9 cellular contexts compared by ENCODE assay signal in the genomic region with DNA sequence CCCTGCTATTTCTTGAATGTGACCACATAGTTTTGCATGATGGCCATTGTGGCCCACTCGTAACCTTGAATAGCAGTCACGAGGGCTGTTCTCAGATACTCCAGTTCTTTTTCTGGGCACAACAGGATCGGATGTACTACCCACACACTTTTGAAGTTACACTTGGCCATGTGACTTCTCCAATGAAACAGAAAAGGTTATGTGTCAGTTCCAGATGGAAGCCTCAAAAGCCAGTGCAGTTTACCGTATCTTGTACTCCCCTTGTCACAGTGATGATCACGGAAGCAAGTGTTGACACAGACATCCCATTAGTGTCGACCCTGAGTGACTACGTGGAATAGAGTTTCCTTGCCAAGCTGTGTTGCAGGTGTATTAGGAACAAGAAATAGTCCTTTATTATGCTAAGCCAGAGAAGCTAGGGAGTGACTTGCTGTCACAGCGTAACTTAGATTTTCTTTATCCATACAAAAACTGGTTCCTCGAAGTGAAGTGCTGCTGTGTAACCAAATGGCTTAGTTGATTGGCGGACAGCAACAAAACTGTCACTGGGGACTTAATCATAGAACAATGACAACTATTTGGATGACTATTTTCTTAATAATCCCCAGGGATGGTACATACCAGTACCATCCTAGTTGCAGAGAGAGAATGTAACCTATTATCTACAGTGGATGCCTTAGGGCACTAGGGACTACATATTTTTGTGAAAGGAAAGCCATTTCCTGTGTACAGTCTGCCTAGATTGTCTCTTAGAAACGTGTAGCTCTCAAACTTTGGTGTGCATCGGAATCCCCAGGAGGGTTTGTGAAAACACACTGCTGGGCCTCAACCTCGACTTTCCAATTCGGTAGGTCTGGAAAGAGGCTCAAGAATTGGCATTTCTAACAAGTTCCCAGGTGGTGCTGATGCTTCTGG.
DNase-seq lines count a peak whose midpoint lies in the region; ATAC-seq lines count a peak whose summit lies in the region.
"Had no signal": no experiment of that assay in that cellular context is flagged by ENCODE, and none has a peak within 500 bp of the region (broad histone marks: within the 10 kb centered on the region; RNA-seq: fewer than 3 reads in every experiment).

No MANE protein-coding gene starts in this region.

- DNase-seq in EL (peak; percentile 83), SJCRH30 (no peak), HCEC 1CT (no peak), DMS79 (lab: John Stamatoyannopoulos, UW) (no peak)
- no peak for DNase-seq in activated naive CD8-positive, alpha-beta T cell treated with anti-CD3 and anti-CD28 coated beads, Interleukin-2, amount 10 ng/mL, durations not matched to agents 7 days and 5 days
- DNase-seq: activated CD4-positive, CD25-positive, alpha-beta regulatory T cell treated with anti-CD3 and anti-CD28 coated beads, Interleukin-2, amount 50 U/mL, for 72 hours had no signal

- no peak overlapping the region for H3K4me3 ChIP-seq in mucosa of rectum (ENCODE audit: low read length in 2 of 2)
- H3K4me3 ChIP-seq in SJCRH30: no peak overlapping the region

- H3K9me3 ChIP-seq in mucosa of rectum (ENCODE audit: control insufficient read depth in 2 of 2, low read length in 2 of 2): no peaks in the 10 kb centered on the region
- no peaks in the 10 kb centered on the region for H3K9me3 ChIP-seq in SJCRH30 (replicated peaks)

- H3K9ac ChIP-seq in mucosa of rectum (ENCODE audit: low read depth in 1 of 2, low read length in 2 of 2): no peak overlapping the region

- ATAC-seq in HG02852 (IDR thresholded peaks at IDR 0.05; ENCODE audit: unreplicated experiment): peak; percentile 85
- peak; percentile 24 for ATAC-seq in activated naive CD8-positive, alpha-beta T cell treated with anti-CD3 and anti-CD28 coated beads, Interleukin-2, amount 10 ng/mL, durations not matched to agents 7 days and 5 days (ENCODE audit: low read depth)
- no peak for ATAC-seq in HG02759 (IDR thresholded peaks at IDR 0.05; ENCODE audit: unreplicated experiment)

- H3K36me3 Mint-ChIP-seq in activated naive CD8-positive, alpha-beta T cell treated with anti-CD3 and anti-CD28 coated beads, Interleukin-2, amount 10 ng/mL, durations not matched to agents 7 days and 5 days: peaks cover 1% of the 10 kb centered on the region

- H3K4me1 ChIP-seq in mucosa of rectum (ENCODE audit: control insufficient read depth in 2 of 2, insufficient read depth in 2 of 2, low read length in 2 of 2) (peaks cover 0 to 4% of the 10 kb centered on the region in 2 donors), SJCRH30 (peaks cover 22% of the 10 kb centered on the region)

- H3K27ac ChIP-seq in mucosa of rectum (ENCODE audit: low read depth in 2 of 2, low read length in 2 of 2): peak overlapping the region; percentile 69 to 75
- no peak overlapping the region for H3K27ac ChIP-seq in SJCRH30

- H3K27ac Mint-ChIP-seq in activated naive CD8-positive, alpha-beta T cell treated with anti-CD3 and anti-CD28 coated beads, Interleukin-2, amount 10 ng/mL, durations not matched to agents 7 days and 5 days: no peak overlapping the region

- H3K27me3 ChIP-seq in mucosa of rectum (ENCODE audit: control insufficient read depth in 2 of 2, insufficient read depth in 2 of 2, low read length in 2 of 2) (no peaks in the 10 kb centered on the region), SJCRH30 (no peaks in the 10 kb centered on the region)

- peaks cover 2% of the 10 kb centered on the region for H3K27me3 Mint-ChIP-seq in activated naive CD8-positive, alpha-beta T cell treated with anti-CD3 and anti-CD28 coated beads, Interleukin-2, amount 10 ng/mL, durations not matched to agents 7 days and 5 days

- H3K36me3 ChIP-seq in mucosa of rectum (ENCODE audit: control insufficient read depth in 2 of 2, insufficient read depth in 2 of 2, low read length in 2 of 2): peaks cover 0 to 3% of the 10 kb centered on the region in 2 donors
- no peaks in the 10 kb centered on the region for H3K36me3 ChIP-seq in SJCRH30

- H3K4me1 Mint-ChIP-seq in activated naive CD8-positive, alpha-beta T cell treated with anti-CD3 and anti-CD28 coated beads, Interleukin-2, amount 10 ng/mL, durations not matched to agents 7 days and 5 days: peaks cover 59% of the 10 kb centered on the region

- no peaks in the 10 kb centered on the region for H3K9me3 Mint-ChIP-seq in activated naive CD8-positive, alpha-beta T cell treated with anti-CD3 and anti-CD28 coated beads, Interleukin-2, amount 10 ng/mL, durations not matched to agents 7 days and 5 days

- H3K4me3 Mint-ChIP-seq in activated naive CD8-positive, alpha-beta T cell treated with anti-CD3 and anti-CD28 coated beads, Interleukin-2, amount 10 ng/mL, durations not matched to agents 7 days and 5 days: peak overlapping the region; percentile 7

- POLR2A ChIA-PET in activated naive CD8-positive, alpha-beta T cell treated with anti-CD3 and anti-CD28 coated beads, Interleukin-2, amount 10 ng/mL, durations not matched to agents 7 days and 5 days (lab: Charles Lee): no interaction called here
